Comparison of ENCODE assay signal across 1 cellular context in the genomic region with DNA sequence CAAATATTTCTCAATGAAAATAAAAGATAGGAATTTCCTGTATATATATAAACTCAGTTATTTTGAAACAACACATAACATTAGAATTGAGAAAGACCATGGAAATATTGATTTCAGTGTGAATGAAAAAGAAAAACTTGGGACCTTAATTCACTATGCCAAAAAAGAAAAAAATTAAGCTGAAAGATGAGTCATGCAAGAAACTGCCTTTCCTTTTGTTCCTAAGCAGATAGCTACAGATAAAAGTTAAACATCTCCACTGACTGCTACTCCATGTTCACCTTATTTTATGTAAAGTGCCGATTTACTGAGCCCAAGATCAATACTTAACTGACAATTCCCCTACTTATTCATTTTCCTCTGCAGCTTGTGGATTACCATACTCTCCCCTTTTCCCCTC.
TF ChIP-seq lines count a peak whose summit lies in the region.

No MANE protein-coding gene starts in this region.

TF ChIP-seq in HEK293T, 16 proteins besides CTCF, POLR2A, EP300 and RAD21 (continued from another document):
- TF ChIP-seq, protein P1, sequence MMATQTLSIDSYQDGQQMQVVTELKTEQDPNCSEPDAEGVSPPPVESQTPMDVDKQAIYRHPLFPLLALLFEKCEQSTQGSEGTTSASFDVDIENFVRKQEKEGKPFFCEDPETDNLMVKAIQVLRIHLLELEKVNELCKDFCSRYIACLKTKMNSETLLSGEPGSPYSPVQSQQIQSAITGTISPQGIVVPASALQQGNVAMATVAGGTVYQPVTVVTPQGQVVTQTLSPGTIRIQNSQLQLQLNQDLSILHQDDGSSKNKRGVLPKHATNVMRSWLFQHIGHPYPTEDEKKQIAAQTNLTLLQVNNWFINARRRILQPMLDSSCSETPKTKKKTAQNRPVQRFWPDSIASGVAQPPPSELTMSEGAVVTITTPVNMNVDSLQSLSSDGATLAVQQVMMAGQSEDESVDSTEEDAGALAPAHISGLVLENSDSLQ (IDR thresholded peaks at IDR 0.05), result no peak
- TF ChIP-seq L3MBTL2 (conservative IDR thresholded peaks at IDR 0.05), result no peak
- no peak for TF ChIP-seq FOXK2 (IDR thresholded peaks at IDR 0.05)
